ENCODE assay signal across 1 cellular context in the genomic region with DNA sequence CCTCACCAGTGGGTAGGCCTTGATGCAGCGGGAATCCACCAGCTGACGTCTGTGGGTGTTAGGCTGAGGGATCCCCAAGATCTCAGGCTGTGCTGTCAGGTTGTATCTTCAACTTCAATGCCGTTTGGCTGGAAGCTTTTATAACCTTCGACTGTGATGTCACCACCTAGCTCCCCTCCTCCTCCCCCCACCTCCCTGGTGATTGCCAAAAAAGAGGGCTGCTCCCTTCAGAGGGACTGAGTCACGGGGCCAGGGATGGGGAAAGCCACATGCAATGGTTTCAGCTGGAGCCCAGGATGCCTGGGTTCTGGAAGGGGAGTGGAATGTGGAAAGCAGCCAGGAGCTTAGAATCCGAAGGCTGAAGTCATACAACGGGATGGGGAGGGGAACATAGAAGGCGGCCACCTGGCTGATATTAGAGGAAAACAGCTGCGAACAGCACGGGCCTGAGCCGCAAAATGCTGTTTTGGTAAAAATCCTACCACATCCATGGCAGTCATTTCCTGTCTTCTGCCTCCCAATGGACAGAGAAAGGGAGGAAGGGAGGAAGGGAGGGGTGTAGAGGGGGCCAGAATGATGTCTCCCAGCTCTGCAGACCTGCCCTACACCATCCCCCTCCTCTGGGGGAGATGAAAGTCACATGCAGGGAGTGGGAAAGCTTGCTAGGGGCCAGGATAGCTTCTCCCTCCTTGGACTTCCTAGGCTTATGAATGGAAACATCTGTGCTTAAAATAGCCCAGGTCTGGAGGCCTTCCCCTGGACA.
TF ChIP-seq lines count a peak whose summit lies in the region.

Gene LRRN4CL, minus strand, starts transcription at position 110 of the 763 bp plus-strand sequence. CDS start 1,022 bp downstream, outside the sequence.

TF ChIP-seq in SK-N-SH, 30 proteins besides CTCF, POLR2A, EP300 and RAD21 (continued from another document):
- TF ChIP-seq ZBTB33 (IDR thresholded peaks at IDR 0.05; ENCODE audit: borderline replicate concordance, low read depth) (no peak), FOXM1 (IDR thresholded peaks at IDR 0.05; ENCODE audit: low read depth) (no peak), YY1 (IDR thresholded peaks at IDR 0.05; ENCODE audit: low read depth) (no peak), SMC3 (IDR thresholded peaks at IDR 0.05; ENCODE audit: low read depth, low read length) (no peak), TEAD4 (IDR thresholded peaks at IDR 0.05; ENCODE audit: borderline replicate concordance, insufficient read depth) (no peak), FOSL2 (IDR thresholded peaks at IDR 0.05; ENCODE audit: borderline replicate concordance, low read depth) (no peak; the same call in 1 of the 2 replicates), NFIC (IDR thresholded peaks at IDR 0.05; ENCODE audit: borderline replicate concordance) (peak; percentile 51; the same call in 1 of the 2 replicates), RFX5 (IDR thresholded peaks at IDR 0.05; ENCODE audit: low read length) (no peak), FOXJ3 (CRISPR knock-in tag; IDR thresholded peaks at IDR 0.05) (no peak), IRF3 (IDR thresholded peaks at IDR 0.05; ENCODE audit: low read depth, low read length) (no peak), RCOR1 (IDR thresholded peaks at IDR 0.05; ENCODE audit: low read length) (no peak), MEF2A (IDR thresholded peaks at IDR 0.05; ENCODE audit: borderline replicate concordance, low read depth) (no peak), TCF12 (IDR thresholded peaks at IDR 0.05) (peak; percentile 40; the same call in 1 of the 2 replicates), EZH2phosphoT487 (IDR thresholded peaks at IDR 0.05; ENCODE audit: borderline replicate concordance, low read depth) (no peak)
- TF ChIP-seq, protein P1, sequence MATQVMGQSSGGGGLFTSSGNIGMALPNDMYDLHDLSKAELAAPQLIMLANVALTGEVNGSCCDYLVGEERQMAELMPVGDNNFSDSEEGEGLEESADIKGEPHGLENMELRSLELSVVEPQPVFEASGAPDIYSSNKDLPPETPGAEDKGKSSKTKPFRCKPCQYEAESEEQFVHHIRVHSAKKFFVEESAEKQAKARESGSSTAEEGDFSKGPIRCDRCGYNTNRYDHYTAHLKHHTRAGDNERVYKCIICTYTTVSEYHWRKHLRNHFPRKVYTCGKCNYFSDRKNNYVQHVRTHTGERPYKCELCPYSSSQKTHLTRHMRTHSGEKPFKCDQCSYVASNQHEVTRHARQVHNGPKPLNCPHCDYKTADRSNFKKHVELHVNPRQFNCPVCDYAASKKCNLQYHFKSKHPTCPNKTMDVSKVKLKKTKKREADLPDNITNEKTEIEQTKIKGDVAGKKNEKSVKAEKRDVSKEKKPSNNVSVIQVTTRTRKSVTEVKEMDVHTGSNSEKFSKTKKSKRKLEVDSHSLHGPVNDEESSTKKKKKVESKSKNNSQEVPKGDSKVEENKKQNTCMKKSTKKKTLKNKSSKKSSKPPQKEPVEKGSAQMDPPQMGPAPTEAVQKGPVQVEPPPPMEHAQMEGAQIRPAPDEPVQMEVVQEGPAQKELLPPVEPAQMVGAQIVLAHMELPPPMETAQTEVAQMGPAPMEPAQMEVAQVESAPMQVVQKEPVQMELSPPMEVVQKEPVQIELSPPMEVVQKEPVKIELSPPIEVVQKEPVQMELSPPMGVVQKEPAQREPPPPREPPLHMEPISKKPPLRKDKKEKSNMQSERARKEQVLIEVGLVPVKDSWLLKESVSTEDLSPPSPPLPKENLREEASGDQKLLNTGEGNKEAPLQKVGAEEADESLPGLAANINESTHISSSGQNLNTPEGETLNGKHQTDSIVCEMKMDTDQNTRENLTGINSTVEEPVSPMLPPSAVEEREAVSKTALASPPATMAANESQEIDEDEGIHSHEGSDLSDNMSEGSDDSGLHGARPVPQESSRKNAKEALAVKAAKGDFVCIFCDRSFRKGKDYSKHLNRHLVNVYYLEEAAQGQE (IDR thresholded peaks at IDR 0.05; ENCODE audit: low read depth, low read length), result no peak
